1 cellular context compared by ENCODE assay signal in the genomic region with DNA sequence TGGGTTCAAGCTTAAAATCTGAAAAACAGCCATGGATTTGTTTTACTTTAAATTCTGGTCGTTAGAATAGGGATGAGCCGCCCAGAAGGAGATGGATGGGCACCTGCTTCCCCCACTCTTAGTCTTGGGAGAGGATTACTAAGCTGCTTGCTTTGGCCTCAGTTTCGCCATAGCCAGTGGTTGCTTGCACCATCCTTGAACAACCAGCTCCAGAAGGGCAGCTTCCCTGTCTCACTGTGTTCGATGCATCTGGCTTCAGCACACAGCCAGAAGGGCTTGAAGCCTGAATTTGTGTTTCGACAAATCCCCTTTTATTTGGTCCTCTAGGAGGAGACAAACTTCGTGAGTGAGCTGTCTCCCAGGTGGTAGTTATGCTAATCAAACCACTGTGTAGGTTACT.
TF ChIP-seq lines count a peak whose summit lies in the region.

No MANE protein-coding gene starts in this region.

TF ChIP-seq in WTC11, 78 proteins besides CTCF, POLR2A, EP300 and RAD21 (continued from another document):
- TF ChIP-seq ZBTB21 (CRISPR knock-in tag; IDR thresholded peaks at IDR 0.05; ENCODE audit: borderline replicate concordance) (no peak), NR2C2 (CRISPR knock-in tag; IDR thresholded peaks at IDR 0.05) (no peak), RELA (CRISPR knock-in tag; IDR thresholded peaks at IDR 0.05; ENCODE audit: borderline replicate concordance) (no peak), SMAD3 (CRISPR knock-in tag; IDR thresholded peaks at IDR 0.05; ENCODE audit: borderline replicate concordance) (no peak), TCF7 (CRISPR knock-in tag; IDR thresholded peaks at IDR 0.05; ENCODE audit: low read depth) (no peak), GRHL2 (CRISPR knock-in tag; IDR thresholded peaks at IDR 0.05; ENCODE audit: insufficient replicate concordance, severe bottlenecking) (no peak), ZNF317 (CRISPR knock-in tag; IDR thresholded peaks at IDR 0.05; ENCODE audit: borderline replicate concordance, low read depth) (no peak), ZNF416 (CRISPR knock-in tag; IDR thresholded peaks at IDR 0.05) (no peak), TEAD1 (CRISPR knock-in tag; IDR thresholded peaks at IDR 0.05) (no peak)
- TF ChIP-seq, protein P1, sequence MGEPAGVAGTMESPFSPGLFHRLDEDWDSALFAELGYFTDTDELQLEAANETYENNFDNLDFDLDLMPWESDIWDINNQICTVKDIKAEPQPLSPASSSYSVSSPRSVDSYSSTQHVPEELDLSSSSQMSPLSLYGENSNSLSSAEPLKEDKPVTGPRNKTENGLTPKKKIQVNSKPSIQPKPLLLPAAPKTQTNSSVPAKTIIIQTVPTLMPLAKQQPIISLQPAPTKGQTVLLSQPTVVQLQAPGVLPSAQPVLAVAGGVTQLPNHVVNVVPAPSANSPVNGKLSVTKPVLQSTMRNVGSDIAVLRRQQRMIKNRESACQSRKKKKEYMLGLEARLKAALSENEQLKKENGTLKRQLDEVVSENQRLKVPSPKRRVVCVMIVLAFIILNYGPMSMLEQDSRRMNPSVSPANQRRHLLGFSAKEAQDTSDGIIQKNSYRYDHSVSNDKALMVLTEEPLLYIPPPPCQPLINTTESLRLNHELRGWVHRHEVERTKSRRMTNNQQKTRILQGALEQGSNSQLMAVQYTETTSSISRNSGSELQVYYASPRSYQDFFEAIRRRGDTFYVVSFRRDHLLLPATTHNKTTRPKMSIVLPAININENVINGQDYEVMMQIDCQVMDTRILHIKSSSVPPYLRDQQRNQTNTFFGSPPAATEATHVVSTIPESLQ (CRISPR knock-in tag; IDR thresholded peaks at IDR 0.05): no peak
- TF ChIP-seq, protein P2, sequence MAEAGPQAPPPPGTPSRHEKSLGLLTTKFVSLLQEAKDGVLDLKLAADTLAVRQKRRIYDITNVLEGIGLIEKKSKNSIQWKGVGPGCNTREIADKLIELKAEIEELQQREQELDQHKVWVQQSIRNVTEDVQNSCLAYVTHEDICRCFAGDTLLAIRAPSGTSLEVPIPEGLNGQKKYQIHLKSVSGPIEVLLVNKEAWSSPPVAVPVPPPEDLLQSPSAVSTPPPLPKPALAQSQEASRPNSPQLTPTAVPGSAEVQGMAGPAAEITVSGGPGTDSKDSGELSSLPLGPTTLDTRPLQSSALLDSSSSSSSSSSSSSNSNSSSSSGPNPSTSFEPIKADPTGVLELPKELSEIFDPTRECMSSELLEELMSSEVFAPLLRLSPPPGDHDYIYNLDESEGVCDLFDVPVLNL (CRISPR knock-in tag; IDR thresholded peaks at IDR 0.05; ENCODE audit: borderline replicate concordance, low read depth): no peak
- TF ChIP-seq, protein P3, sequence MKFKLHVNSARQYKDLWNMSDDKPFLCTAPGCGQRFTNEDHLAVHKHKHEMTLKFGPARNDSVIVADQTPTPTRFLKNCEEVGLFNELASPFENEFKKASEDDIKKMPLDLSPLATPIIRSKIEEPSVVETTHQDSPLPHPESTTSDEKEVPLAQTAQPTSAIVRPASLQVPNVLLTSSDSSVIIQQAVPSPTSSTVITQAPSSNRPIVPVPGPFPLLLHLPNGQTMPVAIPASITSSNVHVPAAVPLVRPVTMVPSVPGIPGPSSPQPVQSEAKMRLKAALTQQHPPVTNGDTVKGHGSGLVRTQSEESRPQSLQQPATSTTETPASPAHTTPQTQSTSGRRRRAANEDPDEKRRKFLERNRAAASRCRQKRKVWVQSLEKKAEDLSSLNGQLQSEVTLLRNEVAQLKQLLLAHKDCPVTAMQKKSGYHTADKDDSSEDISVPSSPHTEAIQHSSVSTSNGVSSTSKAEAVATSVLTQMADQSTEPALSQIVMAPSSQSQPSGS (CRISPR knock-in tag; IDR thresholded peaks at IDR 0.05; ENCODE audit: borderline replicate concordance, low read depth): no peak
